Comparison of ENCODE assay signal across 12 cellular contexts in genomic region chr22:45170001-45170466, GRCh38. TPM values are rescaled to one million over a fixed set of nuclear protein-coding genes. Genes with fewer than 3 reads are reported as not detected.
A peak's percentile ranks its signal among the peaks of the same experiment; 100 is the strongest.
DNase-seq lines count a peak whose midpoint lies in the region; ATAC-seq and TF ChIP-seq lines count a peak whose summit lies in the region.
"Had no signal": no experiment of that assay in that cellular context is flagged by ENCODE, and none has a peak within 500 bp of the region (broad histone marks: within the 10 kb centered on the region; RNA-seq: fewer than 3 reads in every experiment).

No MANE protein-coding gene starts in this region.

- no peak for TF ChIP-seq CTCF in OCI-LY7 (conservative IDR thresholded peaks at IDR 0.05; ENCODE audit: low read length)

- H3K9me3 ChIP-seq in OCI-LY7 (ENCODE audit: low read length), result no peaks in the 10 kb centered on the region
- H3K9me3 ChIP-seq: left ventricle myocardium inferior, prostate gland had no signal

- H3K4me2 ChIP-seq in OCI-LY7 (ENCODE audit: low read length), result no peak overlapping the region

- H3K4me1 ChIP-seq in OCI-LY7 (ENCODE audit: insufficient read depth, low read length, poor library complexity, severe bottlenecking), result peaks cover 10% of the 10 kb centered on the region

- H3K4me1 Mint-ChIP-seq in dendritic cell treated with granulocyte-macrophage colony-stimulating factor and Interleukin-4, amounts not matched to agents 40 ng/mL and 50 ng/mL, for 4 days (ENCODE audit: low read depth), result peaks cover 60% of the 10 kb centered on the region

- H3K36me3 ChIP-seq in OCI-LY7 (ENCODE audit: insufficient read depth, low read length), result peaks cover 100% of the 10 kb centered on the region

- intact Hi-C loops in dendritic cell treated with granulocyte-macrophage colony-stimulating factor and Interleukin-4, amounts not matched to agents 40 ng/mL and 50 ng/mL, for 4 days (cut with micrococcal nuclease), result no loop called here
- intact Hi-C loops in OCI-LY7 (cut with micrococcal nuclease; ENCODE audit: unreplicated experiment), result no loop called here

- peak overlapping the region; percentile 10 for H3K4me3 Mint-ChIP-seq in dendritic cell treated with granulocyte-macrophage colony-stimulating factor and Interleukin-4, amounts not matched to agents 40 ng/mL and 50 ng/mL, for 4 days

- DNase-seq in activated T-cell treated with anti-CD3 and anti-CD28 coated beads for 48 hours (ENCODE audit: low read depth), result peak; percentile 22
- no peak for DNase-seq in activated T-cell treated with anti-CD3 and anti-CD28 coated beads for 4 hours
- DNase-seq in activated CD4-positive, alpha-beta T cell treated with anti-CD3 and anti-CD28 coated beads, Interleukin-2, amount 50 U/mL, for 1 hour, result peak; percentile 14
- no peak for DNase-seq in stimulated activated naive CD8-positive, alpha-beta T cell treated with anti-CD3 and anti-CD28 coated beads, Interleukin-15, Interleukin-2, amounts not matched to agents 100 U/mL and 50 U/mL, for 24 hours
- DNase-seq in NCI-H524 (lab: John Stamatoyannopoulos, UW), result no peak
- no peak for DNase-seq in OCI-LY7 (ENCODE audit: low spot score)
- DNase-seq in NCI-H1092 treated with DMSO at 0.1 percent for 48 hours (lab: John Stamatoyannopoulos, UW), result no peak
- DNase-seq: cerebellar nuclear complex, left ventricle myocardium inferior, SHP77 had no signal

- H4K20me1 ChIP-seq in OCI-LY7 (ENCODE audit: insufficient read depth, low read length), result peaks cover 13% of the 10 kb centered on the region

- peak overlapping the region; percentile 71 for H3K27ac Mint-ChIP-seq in dendritic cell treated with granulocyte-macrophage colony-stimulating factor and Interleukin-4, amounts not matched to agents 40 ng/mL and 50 ng/mL, for 4 days

- no peaks in the 10 kb centered on the region for H3K9me3 Mint-ChIP-seq in dendritic cell treated with granulocyte-macrophage colony-stimulating factor and Interleukin-4, amounts not matched to agents 40 ng/mL and 50 ng/mL, for 4 days

- no peak overlapping the region for H3K27ac ChIP-seq in OCI-LY7 (ENCODE audit: low read depth, low read length, poor library complexity, severe bottlenecking)
- H3K27ac ChIP-seq: left ventricle myocardium inferior, prostate gland had no signal

- peak; percentile 83 for ATAC-seq in stimulated activated naive CD8-positive, alpha-beta T cell treated with anti-CD3 and anti-CD28 coated beads, Interleukin-15, Interleukin-2, amounts not matched to agents 100 U/mL and 50 U/mL, for 24 hours

- no peak overlapping the region for H2AFZ ChIP-seq in OCI-LY7 (ENCODE audit: low read length)

- no peak overlapping the region for H3K4me3 ChIP-seq in OCI-LY7 (ENCODE audit: low read depth, low read length, poor library complexity, severe bottlenecking)
- H3K4me3 ChIP-seq: left ventricle myocardium inferior, prostate gland had no signal

- BruUV-seq in OCI-LY7 (replicated peaks; lab: Mats Ljungman, UMichigan), result no TSS peak

- POLR2A ChIA-PET in OCI-LY7 (lab: Charles Lee), result interaction anchor here (0.6 kb wide), 1 partner anchor 808 kb away, joined by 3 read pairs; no protein-coding TSS in a partner anchor

- CTCF ChIA-PET in OCI-LY7 (lab: Charles Lee; ENCODE audit: unreplicated experiment), result no interaction called here

- H3K36me3 Mint-ChIP-seq in dendritic cell treated with granulocyte-macrophage colony-stimulating factor and Interleukin-4, amounts not matched to agents 40 ng/mL and 50 ng/mL, for 4 days (ENCODE audit: low read depth), result peaks cover 70% of the 10 kb centered on the region

- H3K9me2 ChIP-seq in OCI-LY7 (ENCODE audit: insufficient read depth, low read length), result no peaks in the 10 kb centered on the region

- no peaks in the 10 kb centered on the region for H3K27me3 Mint-ChIP-seq in dendritic cell treated with granulocyte-macrophage colony-stimulating factor and Interleukin-4, amounts not matched to agents 40 ng/mL and 50 ng/mL, for 4 days

- H3K79me2 ChIP-seq in OCI-LY7 (ENCODE audit: insufficient read depth, low read depth, low read length), result peaks cover 68% of the 10 kb centered on the region

RNA-seq across cellular contexts. Expression of gene NUP50, which starts 6.3 kb away (rescaled TPM):
- total RNA-seq in OCI-LY7 (2014; rRNA removed; shearing (Covaris generic)), result 100 and 107 TPM in 2 replicates
- total RNA-seq in OCI-LY7 (2022), result 132 and 134 TPM in 2 replicates

Comparison
In these comparisons a context has a peak if more than half of its experiments do, and no peak if none do; other contexts are left out.
1. DNase-seq: peak in activated T-cell treated with anti-CD3 and anti-CD28 coated beads for 48 hours (single experiment) and activated CD4-positive, alpha-beta T cell treated with anti-CD3 and anti-CD28 coated beads, Interleukin-2, amount 50 U/mL, for 1 hour (single experiment); none in activated T-cell treated with anti-CD3 and anti-CD28 coated beads for 4 hours (single experiment), stimulated activated naive CD8-positive, alpha-beta T cell treated with anti-CD3 and anti-CD28 coated beads, Interleukin-15, Interleukin-2, amounts not matched to agents 100 U/mL and 50 U/mL, for 24 hours (single experiment), NCI-H524 (0 of 2), OCI-LY7 (single experiment) and NCI-H1092 treated with DMSO at 0.1 percent for 48 hours (single experiment).